In genomic region chr13:76885203-76886004, GRCh38 we compare ENCODE assay signal across 7 cellular contexts.
DNase-seq lines count a peak whose midpoint lies in the region; ATAC-seq lines count a peak whose summit lies in the region.

No MANE protein-coding gene starts in this region.

- no peaks in the 10 kb centered on the region for H3K27me3 ChIP-seq in layer of hippocampus (ENCODE audit: control insufficient read depth, insufficient read depth, low read length)

- DNase-seq in NCI-H1105 treated with DMSO at 0.1 percent for 48 hours (lab: John Stamatoyannopoulos, UW) (peak; percentile 19), cerebellar cortex (ENCODE audit: low spot score) (peak; percentile 80)
- DNase-seq in activated CD4-positive, CD25-positive, alpha-beta regulatory T cell treated with anti-CD3 and anti-CD28 coated beads, Interleukin-2, amount 50 U/mL, for 16 hours (ENCODE audit: low read depth, low spot score): peak; percentile 2
- peak; percentile 31 to 36 for DNase-seq in stimulated activated CD4-positive, alpha-beta T cell treated with anti-CD3 and anti-CD28 coated beads, Interleukin-1b, Interleukin-23, amount 100 ng/mL, for 4 hours (ENCODE audit: low read depth in 2 of 2)

- peak overlapping the region; percentile 78 for H3K27ac ChIP-seq in layer of hippocampus (ENCODE audit: low read depth, low read length)

- ATAC-seq in GM18498 (IDR thresholded peaks at IDR 0.05; ENCODE audit: unreplicated experiment): peak; percentile 49
- ATAC-seq in HG02588 (IDR thresholded peaks at IDR 0.05; ENCODE audit: unreplicated experiment): peak; percentile 42

Comparison
In these comparisons a context has a peak if more than half of its experiments do, and no peak if none do; other contexts are left out.
1. Peak in every context shown above with its lines: DNase-seq, ATAC-seq and H3K27ac ChIP-seq.
2. DNase-seq: peak in every context shown above with its lines; median percentile 80 in cerebellar cortex; 34 in stimulated activated CD4-positive, alpha-beta T cell treated with anti-CD3 and anti-CD28 coated beads, Interleukin-1b, Interleukin-23, amount 100 ng/mL, for 4 hours; 19 in NCI-H1105 treated with DMSO at 0.1 percent for 48 hours; 2 in activated CD4-positive, CD25-positive, alpha-beta regulatory T cell treated with anti-CD3 and anti-CD28 coated beads, Interleukin-2, amount 50 U/mL, for 16 hours.